12 cellular contexts compared by ENCODE assay signal in the genomic region with DNA sequence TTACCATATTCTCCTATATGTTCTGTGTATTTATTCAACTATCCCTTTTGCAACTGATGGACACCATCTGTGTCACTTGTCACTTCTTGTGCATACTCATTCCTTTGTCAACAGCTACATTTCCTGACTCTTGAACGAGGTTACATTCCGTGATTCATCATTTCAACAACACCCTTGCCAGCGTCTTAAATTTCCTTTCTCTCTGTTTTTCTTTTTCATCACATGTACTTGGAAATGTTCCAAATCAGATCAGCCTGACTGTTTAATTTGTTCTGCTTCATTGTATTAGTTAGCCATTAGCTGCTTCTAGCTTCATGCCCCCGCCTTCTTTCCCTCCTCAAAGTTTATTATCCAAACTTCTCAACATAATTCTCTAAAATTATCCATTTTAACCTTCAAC.
DNase-seq lines count a peak whose midpoint lies in the region; ATAC-seq and TF ChIP-seq lines count a peak whose summit lies in the region.
"Had no signal": no experiment of that assay in that cellular context is flagged by ENCODE, and none has a peak within 500 bp of the region (broad histone marks: within the 10 kb centered on the region; RNA-seq: fewer than 3 reads in every experiment).

No MANE protein-coding gene starts in this region.

- H3K9me2 ChIP-seq in PC-3 (replicated peaks; ENCODE audit: low read length), result no peaks in the 10 kb centered on the region

- peaks cover 5% of the 10 kb centered on the region for H3F3A ChIP-seq in PC-3 (ENCODE audit: low read length, unreplicated experiment)

- H3K4me3 ChIP-seq in PC-3 (ENCODE audit: low read length) (no peak overlapping the region), epithelial cell of proximal tubule (ENCODE audit: low read depth, low read length) (no peak overlapping the region), skeletal muscle cell (ENCODE audit: low read depth, low read length) (no peak overlapping the region)

- H2AFZ ChIP-seq in PC-3 (ENCODE audit: low read length), result no peak overlapping the region

- ATAC-seq in PC-3, result peak; percentile 70

- BruUV-seq in PC-3 (replicated peaks; lab: Mats Ljungman, UMichigan), result no TSS peak

- no peaks in the 10 kb centered on the region for H3K27me3 ChIP-seq in PC-3 (ENCODE audit: low read length)

- DNase-seq in NCI-H2171 treated with DMSO at 0.1 percent for 48 hours (lab: John Stamatoyannopoulos, UW) (peak; percentile 3), NCI-H2171 (lab: John Stamatoyannopoulos, UW) (no peak), PC-3 (peak; percentile 95), epithelial cell of proximal tubule (ENCODE audit: low read depth) (peak; percentile 94), skeletal muscle cell (ENCODE audit: low read depth) (peak; percentile 78), NCI-H1436 treated with DMSO at 0.1 percent for 48 hours (lab: John Stamatoyannopoulos, UW) (no peak), retina (no peak), LoVo (ENCODE audit: low spot score) (no peak)
- DNase-seq: activated gamma-delta T cell treated with Interleukin-2 at 50 U/mL for 16 hours, erythroblast, Kasumi-1, OCI-M1 had no signal

- no peak for TF ChIP-seq CTCF in PC-3 (conservative IDR thresholded peaks at IDR 0.05; ENCODE audit: low read depth, low read length)
- TF ChIP-seq CTCF in epithelial cell of proximal tubule (conservative IDR thresholded peaks at IDR 0.05; ENCODE audit: low read depth, low read length), result no peak

- H3K27ac ChIP-seq in PC-3 (ENCODE audit: low read length), result peak overlapping the region; percentile 87

- peak overlapping the region; percentile 29 for H3K4me2 ChIP-seq in PC-3 (ENCODE audit: low read length)

- POLR2A ChIA-PET in PC-3 (lab: Charles Lee; ENCODE audit: unreplicated experiment), result interaction anchor here (0.5 to 0.6 kb wide), 3 partner anchors 214 to 578 kb away, joined by 4 to 12 read pairs (median 5); no protein-coding TSS in a partner anchor

- H4K20me1 ChIP-seq in PC-3 (ENCODE audit: low read length), result no peaks in the 10 kb centered on the region

- intact Hi-C loops in PC-3 (cut with micrococcal nuclease), result loop anchor here (1.0 to 2.0 kb wide), 2 partner anchors 145 to 213 kb away; partner anchors contain the start of gene IFI44L

- H3K9me3 ChIP-seq in PC-3 (ENCODE audit: low read length), result no peaks in the 10 kb centered on the region

- peaks cover 40% of the 10 kb centered on the region for H3K4me1 ChIP-seq in PC-3 (ENCODE audit: insufficient read depth, low read length)

- no peaks in the 10 kb centered on the region for H3K79me2 ChIP-seq in PC-3 (ENCODE audit: low read length)

- peak overlapping the region; percentile 30; the same call in 1 of the 2 replicates for H3K9ac ChIP-seq in PC-3 (ENCODE audit: low read length)

- H3K36me3 ChIP-seq in PC-3 (ENCODE audit: low read depth, low read length), result no peaks in the 10 kb centered on the region

- CTCF ChIA-PET in PC-3 (lab: Charles Lee), result interaction anchor here (1.2 kb wide), 1 partner anchor 145 kb away, joined by 5 read pairs; no protein-coding TSS in a partner anchor

Comparison
In these comparisons a context has a peak if more than half of its experiments do, and no peak if none do; other contexts are left out.
1. DNase-seq: peak in NCI-H2171 treated with DMSO at 0.1 percent for 48 hours (single experiment), PC-3 (single experiment), epithelial cell of proximal tubule (single experiment) and skeletal muscle cell (single experiment); none in NCI-H2171 (single experiment), NCI-H1436 treated with DMSO at 0.1 percent for 48 hours (single experiment), retina (single experiment) and LoVo (single experiment).